ENCODE assay signal across 8 cellular contexts in genomic region chr14:69363055-69363454, GRCh38. TPM values are rescaled to one million over a fixed set of nuclear protein-coding genes. Genes with fewer than 3 reads are reported as not detected.
DNase-seq lines count a peak whose midpoint lies in the region; ATAC-seq and TF ChIP-seq lines count a peak whose summit lies in the region.

No MANE protein-coding gene starts in this region.

- H3K9me3 ChIP-seq in heart left ventricle, result no peaks in the 10 kb centered on the region

- no peaks in the 10 kb centered on the region for H3K27me3 Mint-ChIP-seq in WTC11 (ENCODE audit: low read depth)

- no peaks in the 10 kb centered on the region for H3K36me3 ChIP-seq in heart left ventricle

- H3K27me3 ChIP-seq in heart left ventricle, result no peaks in the 10 kb centered on the region

- H3K4me1 ChIP-seq in heart left ventricle, result no peaks in the 10 kb centered on the region

- H3K4me1 Mint-ChIP-seq in WTC11, result no peaks in the 10 kb centered on the region

- no peak overlapping the region for H3K4me3 Mint-ChIP-seq in WTC11

- DNase-seq in ELR (ENCODE audit: low read depth) (peak; percentile 35), WTC11 (ENCODE audit: low spot score) (peak; percentile 63), heart left ventricle (peak in 4 of 5 donors; percentile 39 to 55 (median 48)), pons (ENCODE audit: low spot score) (peak; percentile 46), T-helper 9 cell (no peak), NK-92 (lab: John Stamatoyannopoulos, UW; ENCODE audit: unreplicated experiment) (no peak), activated gamma-delta T cell treated with Interleukin-2 at 50 U/mL for 16 hours (no peak)

- no peaks in the 10 kb centered on the region for H3K9me3 Mint-ChIP-seq in WTC11

- TF ChIP-seq CTCF in WTC11 (IDR thresholded peaks at IDR 0.05), result no peak
- TF ChIP-seq CTCF in heart left ventricle (IDR thresholded peaks at IDR 0.05), result peak; percentile 31 to 70 (median 54)

- 16 to 26% (median 22%) methylated on average over 9 of the region's 9 CpGs for WGBS in heart left ventricle, 4 donors

- ATAC-seq in WTC11 (peak; percentile 99), heart left ventricle (peak; percentile 70 to 92 (median 88)), GM19463 (IDR thresholded peaks at IDR 0.05; ENCODE audit: unreplicated experiment) (no peak)

- H3K27ac Mint-ChIP-seq in WTC11, result no peak overlapping the region; the same call in 1 of the 2 replicates

- no peaks in the 10 kb centered on the region for H3K36me3 Mint-ChIP-seq in WTC11

- intact Hi-C loops in heart left ventricle (cut with DNase I), result loop anchor here in 9 of 10 donors (1.0 to 10.0 kb wide), 7 partner anchors 116 to 238 kb away; partner anchors contain the start of gene DCAF5 (in 1 of the 9)

- TF ChIP-seq POLR2A in heart left ventricle (IDR thresholded peaks at IDR 0.05), result no peak

- H3K27ac ChIP-seq in heart left ventricle, result no peak overlapping the region

- CTCF ChIA-PET in WTC11 (lab: Charles Lee), result interaction anchor here (0.6 to 6.6 kb wide), 16 partner anchors 14 to 241 kb away, joined by 3 to 60 read pairs (median 4); partner anchors contain the start of gene GALNT16

- POLR2A ChIA-PET in WTC11 (lab: Charles Lee), result no interaction called here

- no peak overlapping the region for H3K4me3 ChIP-seq in heart left ventricle

TF ChIP-seq in WTC11, 78 proteins besides CTCF, POLR2A, EP300 and RAD21 (continues in another document):
- TF ChIP-seq MYBL2 (CRISPR knock-in tag; IDR thresholded peaks at IDR 0.05) (no peak), ZNF263 (CRISPR knock-in tag; IDR thresholded peaks at IDR 0.05; ENCODE audit: low read depth) (no peak), E2F1 (CRISPR knock-in tag; IDR thresholded peaks at IDR 0.05) (no peak), ZMAT4 (CRISPR knock-in tag; IDR thresholded peaks at IDR 0.05) (no peak), ERG (CRISPR knock-in tag; IDR thresholded peaks at IDR 0.05) (no peak), ZNF416 (CRISPR knock-in tag; IDR thresholded peaks at IDR 0.05) (no peak), SOX15 (CRISPR knock-in tag; IDR thresholded peaks at IDR 0.05) (no peak), ELF4 (CRISPR knock-in tag; IDR thresholded peaks at IDR 0.05; ENCODE audit: low read depth) (no peak), GTF2I (CRISPR knock-in tag; conservative IDR thresholded peaks at IDR 0.05) (no peak), FOXP1 (CRISPR knock-in tag; IDR thresholded peaks at IDR 0.05; ENCODE audit: borderline replicate concordance) (no peak), SMAD3 (CRISPR knock-in tag; IDR thresholded peaks at IDR 0.05; ENCODE audit: borderline replicate concordance) (no peak), ATF2 (CRISPR knock-in tag; IDR thresholded peaks at IDR 0.05; ENCODE audit: borderline replicate concordance, low read depth) (no peak), E2F5 (CRISPR knock-in tag; IDR thresholded peaks at IDR 0.05) (no peak), RELA (CRISPR knock-in tag; IDR thresholded peaks at IDR 0.05; ENCODE audit: borderline replicate concordance) (no peak), JAZF1 (CRISPR knock-in tag; IDR thresholded peaks at IDR 0.05) (no peak), STAT6 (CRISPR knock-in tag; conservative IDR thresholded peaks at IDR 0.05; ENCODE audit: low read depth) (no peak), TP53 (CRISPR knock-in tag; IDR thresholded peaks at IDR 0.05) (no peak)

RNA-seq across cellular contexts. Expression of gene ERH, which starts 35.0 kb away (rescaled TPM):
- total RNA-seq in WTC11 (2021), result 320 to 363 TPM (median 356 TPM) in 3 replicates
- total RNA-seq in heart left ventricle, result 100 to 1,000 TPM in 7 of 9 donors, 10 to 100 TPM in 2; 44.3 to 147 (median 128) TPM
- 100 to 1,000 TPM; 111 to 143 TPM for polyA plus RNA-seq in heart left ventricle

RNA-seq across cellular contexts. Expression of gene SLC39A9, which starts 35.4 kb away (rescaled TPM):
- total RNA-seq in WTC11 (2021), result 39.2 to 44.1 TPM (median 42.6 TPM) in 3 replicates
- total RNA-seq in heart left ventricle, result 10 to 100 TPM; 16.9 to 37.5 (median 25.5) TPM
- 10 to 100 TPM in 1 of 2 donors, 1 to 10 TPM in 1; 7.2 to 26.9 TPM for polyA plus RNA-seq in heart left ventricle

Comparison
In these comparisons a context has a peak if more than half of its experiments do, and no peak if none do; other contexts are left out.
1. DNase-seq: peak in ELR (single experiment), WTC11 (single experiment), heart left ventricle (4 of 5) and pons (single experiment); none in T-helper 9 cell (single experiment), NK-92 (single experiment) and activated gamma-delta T cell treated with Interleukin-2 at 50 U/mL for 16 hours (single experiment).